ENCODE assay signal across 1 cellular context in genomic region chr7:44981035-44981706, GRCh38.
TF ChIP-seq lines count a peak whose summit lies in the region.

No MANE protein-coding gene starts in this region.

TF ChIP-seq in WTC11, 78 proteins besides CTCF, POLR2A, EP300 and RAD21 (continued from another document):
- TF ChIP-seq STAT6 (CRISPR knock-in tag; conservative IDR thresholded peaks at IDR 0.05; ENCODE audit: low read depth) (no peak), ZSCAN18 (CRISPR knock-in tag; IDR thresholded peaks at IDR 0.05) (no peak), SOX15 (CRISPR knock-in tag; IDR thresholded peaks at IDR 0.05) (no peak), ZNF263 (CRISPR knock-in tag; IDR thresholded peaks at IDR 0.05; ENCODE audit: low read depth) (no peak), RORB (CRISPR knock-in tag; IDR thresholded peaks at IDR 0.05) (no peak)
